1 cellular context compared by ENCODE assay signal in genomic region chr11:1158681-1159525, GRCh38.
A peak's percentile ranks its signal among the peaks of the same experiment; 100 is the strongest.
TF ChIP-seq lines count a peak whose summit lies in the region.

No MANE protein-coding gene starts in this region.

TF ChIP-seq in K562, 482 proteins besides CTCF, POLR2A, EP300 and RAD21:
- TF ChIP-seq BCL6 (CRISPR knock-in tag; IDR thresholded peaks at IDR 0.05) (no peak), MYNN (IDR thresholded peaks at IDR 0.05) (no peak), MYNN (CRISPR knock-in tag; IDR thresholded peaks at IDR 0.05) (no peak), KDM4B (IDR thresholded peaks at IDR 0.05; ENCODE audit: borderline replicate concordance in 2 of 2, low read depth in 1 of 2) (no peak), SMC3 (conservative IDR thresholded peaks at IDR 0.05; ENCODE audit: insufficient read depth, low read depth, low read length) (no peak), PRPF4 (IDR thresholded peaks at IDR 0.05; ENCODE audit: insufficient read depth, low read depth, low read length, poor library complexity, severe bottlenecking) (no peak), MEIS2 (IDR thresholded peaks at IDR 0.05; ENCODE audit: partially characterized antibody) (no peak), TBP (optimal IDR thresholded peaks at IDR 0.05; ENCODE audit: low read depth, low read length) (no peak), NFIC (IDR thresholded peaks at IDR 0.05) (peak; percentile 38; the same call in 1 of the 2 replicates), TCF15 (CRISPR knock-in tag; IDR thresholded peaks at IDR 0.05) (no peak)
